15 cellular contexts compared by ENCODE assay signal in the genomic region with DNA sequence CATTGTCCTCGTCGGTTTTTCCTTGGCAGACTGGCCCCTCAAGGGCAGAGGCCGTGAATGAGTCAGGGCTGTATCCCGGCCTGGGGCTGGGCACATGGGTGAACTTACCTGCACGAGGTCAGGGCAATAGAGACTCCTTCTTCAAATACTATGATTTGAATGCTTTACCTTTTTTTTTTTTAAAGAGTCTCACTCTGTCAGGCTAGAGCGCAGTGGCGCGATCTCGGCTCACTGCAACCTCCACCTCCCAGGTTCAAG. TPM values are rescaled to one million over a fixed set of nuclear protein-coding genes. Genes with fewer than 3 reads are reported as not detected.
DNase-seq lines count a peak whose midpoint lies in the region; ATAC-seq and TF ChIP-seq lines count a peak whose summit lies in the region.
"Had no signal": no experiment of that assay in that cellular context is flagged by ENCODE, and none has a peak within 500 bp of the region (broad histone marks: within the 10 kb centered on the region; RNA-seq: fewer than 3 reads in every experiment).

No MANE protein-coding gene starts in this region.

- H3K27ac ChIP-seq in CD8-positive, alpha-beta T cell (ENCODE audit: low read depth, low read length), result peak overlapping the region; percentile 39
- H3K27ac ChIP-seq: KMS-11, prostate gland had no signal

- no peaks in the 10 kb centered on the region for H3K9me3 Mint-ChIP-seq in CD8-positive, alpha-beta T cell
- H3K9me3 Mint-ChIP-seq in activated T-helper 17 cell treated with anti-CD3 and anti-CD28 coated beads, Interleukin-2, amount 50 U/mL, for 72 hours, result no peaks in the 10 kb centered on the region
- H3K9me3 Mint-ChIP-seq in natural killer cell treated with Interleukin-12 subunit alpha and Interleukin-12 subunit beta and Interleukin-15 and Interleukin-18, amount 100 ng/mL, for 72 hours, result no peaks in the 10 kb centered on the region

- H3K36me3 ChIP-seq in CD8-positive, alpha-beta T cell (ENCODE audit: insufficient read depth, low read length), result no peaks in the 10 kb centered on the region
- H3K36me3 ChIP-seq: prostate gland had no signal

- H3K9me3 ChIP-seq in CD8-positive, alpha-beta T cell (ENCODE audit: low read length), result no peaks in the 10 kb centered on the region
- H3K9me3 ChIP-seq: prostate gland had no signal

- TF ChIP-seq CTCF in CD8-positive, alpha-beta T cell (IDR thresholded peaks at IDR 0.05), result no peak
- TF ChIP-seq CTCF in GM12875 (IDR thresholded peaks at IDR 0.05; ENCODE audit: borderline replicate concordance, insufficient read depth, low read depth, low read length), result no peak

- peaks cover 88% of the 10 kb centered on the region for H3K4me1 Mint-ChIP-seq in CD8-positive, alpha-beta T cell (ENCODE audit: low read depth)
- H3K4me1 Mint-ChIP-seq in activated T-helper 17 cell treated with anti-CD3 and anti-CD28 coated beads, Interleukin-2, amount 50 U/mL, for 72 hours, result peaks cover 50% of the 10 kb centered on the region
- H3K4me1 Mint-ChIP-seq in natural killer cell treated with Interleukin-12 subunit alpha and Interleukin-12 subunit beta and Interleukin-15 and Interleukin-18, amount 100 ng/mL, for 72 hours (ENCODE audit: low read depth in 2 of 2), result peaks cover 81 to 86% of the 10 kb centered on the region in 2 donors

- H3K27me3 Mint-ChIP-seq in CD8-positive, alpha-beta T cell (ENCODE audit: low read depth), result no peaks in the 10 kb centered on the region
- no peaks in the 10 kb centered on the region for H3K27me3 Mint-ChIP-seq in activated T-helper 17 cell treated with anti-CD3 and anti-CD28 coated beads, Interleukin-2, amount 50 U/mL, for 72 hours
- no peaks in the 10 kb centered on the region for H3K27me3 Mint-ChIP-seq in natural killer cell treated with Interleukin-12 subunit alpha and Interleukin-12 subunit beta and Interleukin-15 and Interleukin-18, amount 100 ng/mL, for 72 hours

- CTCF ChIA-PET in CD8-positive, alpha-beta T cell (lab: Charles Lee), result interaction anchor here (2.8 to 27.7 kb wide), 3 partner anchors 9 to 33 kb away, joined by 11 to 338 read pairs (median 16); no protein-coding TSS in a partner anchor

- no peak overlapping the region for H3K4me3 ChIP-seq in CD8-positive, alpha-beta T cell (ENCODE audit: low read depth, low read length)
- H3K4me3 ChIP-seq in GM12875 (ENCODE audit: low read depth, low read length), result peak overlapping the region; percentile 96
- H3K4me3 ChIP-seq: prostate gland had no signal

- no peak for ATAC-seq in CD8-positive, alpha-beta T cell
- no peak for ATAC-seq in activated T-helper 17 cell treated with anti-CD3 and anti-CD28 coated beads, Interleukin-2, amount 50 U/mL, for 72 hours (replicated peaks)
- ATAC-seq in natural killer cell treated with Interleukin-12 subunit alpha and Interleukin-12 subunit beta and Interleukin-15 and Interleukin-18, amount 100 ng/mL, for 72 hours, result no peak
- no peak for ATAC-seq in GM18870 (IDR thresholded peaks at IDR 0.05; ENCODE audit: unreplicated experiment)
- ATAC-seq: left cardiac atrium had no signal

- peaks cover 69% of the 10 kb centered on the region for H3K36me3 Mint-ChIP-seq in CD8-positive, alpha-beta T cell
- peaks cover 96% of the 10 kb centered on the region for H3K36me3 Mint-ChIP-seq in activated T-helper 17 cell treated with anti-CD3 and anti-CD28 coated beads, Interleukin-2, amount 50 U/mL, for 72 hours (ENCODE audit: low read depth)
- H3K36me3 Mint-ChIP-seq in natural killer cell treated with Interleukin-12 subunit alpha and Interleukin-12 subunit beta and Interleukin-15 and Interleukin-18, amount 100 ng/mL, for 72 hours, result no peaks in the 10 kb centered on the region

- DNase-seq in CD8-positive, alpha-beta T cell, result no peak
- no peak for DNase-seq in natural killer cell treated with Interleukin-12 subunit alpha and Interleukin-12 subunit beta and Interleukin-15 and Interleukin-18, amount 100 ng/mL, for 72 hours (ENCODE audit: low spot score)
- DNase-seq in NCI-H69 (lab: John Stamatoyannopoulos, UW), result no peak
- no peak for DNase-seq in NCI-H1417 (lab: John Stamatoyannopoulos, UW)
- DNase-seq: anterior cingulate cortex, cortex of kidney, GF-D8, left cardiac atrium, NCI-H187, T1000 had no signal

- H3K27ac Mint-ChIP-seq in CD8-positive, alpha-beta T cell, result peak overlapping the region; percentile 99
- H3K27ac Mint-ChIP-seq in activated T-helper 17 cell treated with anti-CD3 and anti-CD28 coated beads, Interleukin-2, amount 50 U/mL, for 72 hours, result peak overlapping the region; percentile 93
- peak overlapping the region; percentile 98 to 100 for H3K27ac Mint-ChIP-seq in natural killer cell treated with Interleukin-12 subunit alpha and Interleukin-12 subunit beta and Interleukin-15 and Interleukin-18, amount 100 ng/mL, for 72 hours

- POLR2A ChIA-PET in CD8-positive, alpha-beta T cell (lab: Charles Lee), result interaction anchor here (1.0 to 14.7 kb wide), 3 partner anchors 8 to 25 kb away, joined by 3 to 326 read pairs (median 5); no protein-coding TSS in a partner anchor

- H3K4me1 ChIP-seq in CD8-positive, alpha-beta T cell (ENCODE audit: insufficient read depth, low read length), result peaks cover 73% of the 10 kb centered on the region
- H3K4me1 ChIP-seq: prostate gland had no signal

- H3K27me3 ChIP-seq in CD8-positive, alpha-beta T cell (ENCODE audit: insufficient read depth, low read length), result no peaks in the 10 kb centered on the region

- intact Hi-C loops in CD8-positive, alpha-beta T cell (cut with DNase I, micrococcal nuclease), result loop anchor here (10.0 kb wide), 3 partner anchors 312 to 1182 kb away; a partner anchor contains a TSS

- H3K4me3 Mint-ChIP-seq in CD8-positive, alpha-beta T cell, result peak overlapping the region; percentile 97
- peak overlapping the region; percentile 85 for H3K4me3 Mint-ChIP-seq in activated T-helper 17 cell treated with anti-CD3 and anti-CD28 coated beads, Interleukin-2, amount 50 U/mL, for 72 hours
- H3K4me3 Mint-ChIP-seq in natural killer cell treated with Interleukin-12 subunit alpha and Interleukin-12 subunit beta and Interleukin-15 and Interleukin-18, amount 100 ng/mL, for 72 hours, result peak overlapping the region; percentile 70

RNA-seq across cellular contexts. Expression of a gene that starts 5.0 kb away (rescaled TPM):
- 100 to 1,000 TPM; 629 to 653 TPM for total RNA-seq in CD8-positive, alpha-beta T cell
- 100 to 1,000 TPM; 316 to 333 TPM for total RNA-seq in activated T-helper 17 cell treated with anti-CD3 and anti-CD28 coated beads, Interleukin-2, amount 50 U/mL, for 72 hours
- total RNA-seq in natural killer cell treated with Interleukin-12 subunit alpha and Interleukin-12 subunit beta and Interleukin-15 and Interleukin-18, amount 100 ng/mL, for 72 hours, result 100 to 1,000 TPM; 150 to 153 TPM

RNA-seq across cellular contexts. Expression of a gene that starts 29.2 kb away (rescaled TPM):
- 1 to 10 TPM; 6.6 to 7.4 TPM for total RNA-seq in CD8-positive, alpha-beta T cell
- under 1 TPM; 0.26 to 0.52 TPM for total RNA-seq in activated T-helper 17 cell treated with anti-CD3 and anti-CD28 coated beads, Interleukin-2, amount 50 U/mL, for 72 hours
- total RNA-seq in natural killer cell treated with Interleukin-12 subunit alpha and Interleukin-12 subunit beta and Interleukin-15 and Interleukin-18, amount 100 ng/mL, for 72 hours, result 1 to 10 TPM in 1 of 2 donors, under 1 TPM in 1; 0.31 to 1.1 TPM
- total RNA-seq: left cardiac atrium had no signal
